Comparison of ENCODE assay signal across 1 cellular context in the genomic region with DNA sequence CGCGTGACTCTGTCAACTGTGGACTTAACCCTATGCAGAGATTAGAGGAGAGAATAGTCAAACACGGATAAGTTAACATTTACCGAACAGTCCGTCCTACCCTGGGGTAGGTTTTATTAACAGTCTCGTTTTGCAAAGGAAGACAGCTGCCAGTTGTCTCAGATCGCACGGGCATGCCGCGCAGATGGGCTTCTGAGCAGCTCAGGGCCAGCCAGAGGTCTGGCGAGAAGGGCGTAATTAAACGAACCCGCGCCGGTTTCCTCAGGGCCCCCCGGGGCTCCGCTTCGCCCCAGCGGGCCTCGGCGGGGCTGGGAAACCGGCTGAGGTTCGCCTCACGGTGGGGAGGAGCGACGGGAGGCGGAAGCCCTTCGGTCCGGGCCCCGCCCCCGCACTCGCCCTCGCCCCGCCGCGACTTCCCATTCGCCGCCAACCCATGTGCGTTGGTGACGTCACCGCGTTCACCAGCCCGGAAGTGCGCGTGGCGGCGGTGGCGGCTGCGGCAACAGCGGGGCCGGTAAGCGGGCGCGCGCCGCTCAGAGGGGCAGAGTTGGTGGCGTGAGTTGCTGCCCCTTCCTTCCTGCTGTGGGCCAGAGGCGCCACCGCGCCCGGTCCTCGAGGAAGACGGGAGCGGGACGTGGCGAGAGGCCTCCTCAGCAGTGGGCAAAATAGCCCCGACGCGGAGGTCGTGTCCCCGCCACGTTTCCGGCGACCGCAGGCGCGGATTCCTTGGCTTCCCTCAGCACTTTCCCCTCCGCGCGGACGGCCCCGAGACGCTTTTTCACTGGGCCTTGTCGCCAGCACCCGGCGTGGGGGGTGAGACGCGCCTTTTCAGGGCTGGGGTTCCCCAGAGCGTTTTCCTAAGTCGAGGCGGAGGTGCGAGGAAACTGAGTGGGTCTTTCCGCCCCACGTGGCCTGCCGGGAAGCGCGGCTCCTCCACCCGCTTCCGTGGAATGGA.
A peak's percentile ranks its signal among the peaks of the same experiment; 100 is the strongest.
TF ChIP-seq lines count a peak whose summit lies in the region.

Gene TRNT1, plus strand, starts transcription at position 464 of the 955 bp plus-strand sequence. CDS start 2,101 bp downstream, outside the sequence.

TF ChIP-seq in H1, 55 proteins besides CTCF, POLR2A, EP300 and RAD21:
- TF ChIP-seq JUND (IDR thresholded peaks at IDR 0.05; ENCODE audit: low read length), result peak; percentile 92
- peak; percentile 82 for TF ChIP-seq ASH2L (IDR thresholded peaks at IDR 0.05; ENCODE audit: low read length)
- TF ChIP-seq TAF7 (optimal IDR thresholded peaks at IDR 0.05; ENCODE audit: borderline replicate concordance, low read depth, low read length), result peak; percentile 91
- peak; percentile 51 for TF ChIP-seq E2F6 (IDR thresholded peaks at IDR 0.05)
- peak; percentile 97 for TF ChIP-seq PHF8 (conservative IDR thresholded peaks at IDR 0.05; ENCODE audit: low read depth, low read length)
- 0 out of 4 replicates have a peak, but pooled peaks of 1 of the 2 experiments have one; percentile 66 for TF ChIP-seq HDAC2 (IDR thresholded peaks at IDR 0.05; ENCODE audit: borderline replicate concordance in 1 of 2, low read depth in 2 of 2, low read length in 2 of 2)
- no peak for TF ChIP-seq CHD1 (IDR thresholded peaks at IDR 0.05; ENCODE audit: low read depth, low read length)
- TF ChIP-seq KDM4A (IDR thresholded peaks at IDR 0.05; ENCODE audit: low read depth, low read length, severe bottlenecking), result peak; percentile 90
- TF ChIP-seq SP1 (IDR thresholded peaks at IDR 0.05; ENCODE audit: low read depth, low read length), result no peak
- peak; percentile 89 for TF ChIP-seq EGR1 (IDR thresholded peaks at IDR 0.05; ENCODE audit: borderline replicate concordance, low read depth, low read length)
- TF ChIP-seq TAF1 (IDR thresholded peaks at IDR 0.05; ENCODE audit: low read depth, low read length), result peak; percentile 82
- no peak for TF ChIP-seq MAFK (IDR thresholded peaks at IDR 0.05; ENCODE audit: low read depth, low read length)
- TF ChIP-seq CBX5 (IDR thresholded peaks at IDR 0.05; ENCODE audit: low read depth, low read length), result no peak
- peak; percentile 94 for TF ChIP-seq MAX (IDR thresholded peaks at IDR 0.05)
- TF ChIP-seq TBP (IDR thresholded peaks at IDR 0.05; ENCODE audit: low read depth, low read length), result peak; percentile 78; the same call in 1 of the 2 replicates
- peak; percentile 91 for TF ChIP-seq POLR2AphosphoS5 (IDR thresholded peaks at IDR 0.05; ENCODE audit: low read depth, low read length)
- peak; percentile 94 for TF ChIP-seq CREB1 (IDR thresholded peaks at IDR 0.05)
- TF ChIP-seq RBBP5 (IDR thresholded peaks at IDR 0.05; ENCODE audit: borderline replicate concordance, low read depth, low read length), result peak; percentile 74; the same call in 1 of the 2 replicates
